In genomic region chr1:196071452-196071851, GRCh38 we compare ENCODE assay signal across 18 cellular contexts.
A peak's percentile ranks its signal among the peaks of the same experiment; 100 is the strongest.
DNase-seq lines count a peak whose midpoint lies in the region; ATAC-seq and TF ChIP-seq lines count a peak whose summit lies in the region.
"Had no signal": no experiment of that assay in that cellular context is flagged by ENCODE, and none has a peak within 500 bp of the region (broad histone marks: within the 10 kb centered on the region; RNA-seq: fewer than 3 reads in every experiment).

No MANE protein-coding gene starts in this region.

- H2AK5ac ChIP-seq in mesenchymal stem cell (ENCODE audit: low read length, severe bottlenecking) = no peak overlapping the region

- H3K79me1 ChIP-seq in mesenchymal stem cell (replicated peaks; ENCODE audit: low read length, poor library complexity, severe bottlenecking) = no peaks in the 10 kb centered on the region

- H2AFZ ChIP-seq in mesenchymal stem cell (ENCODE audit: low read depth, low read length) = no peak overlapping the region
- H2AFZ ChIP-seq: GM23248 had no signal

- no peak for ATAC-seq in HG03175 (IDR thresholded peaks at IDR 0.05; ENCODE audit: unreplicated experiment)
- ATAC-seq: T-helper 17 cell had no signal

- no peaks in the 10 kb centered on the region for H3K4me1 Mint-ChIP-seq in activated CD4-positive, alpha-beta memory T cell treated with anti-CD3 and anti-CD28 coated beads for 36 hours (ENCODE audit: low read depth)
- H3K4me1 Mint-ChIP-seq: T-helper 17 cell had no signal

- H3K23ac ChIP-seq in mesenchymal stem cell (ENCODE audit: low read length in 2 of 2) = no peak overlapping the region

- H4K8ac ChIP-seq in mesenchymal stem cell (ENCODE audit: low read length) = no peak overlapping the region

- no peak overlapping the region for H2BK15ac ChIP-seq in mesenchymal stem cell (ENCODE audit: low read depth, poor library complexity, severe bottlenecking)

- H3K27me3 Mint-ChIP-seq in activated CD4-positive, alpha-beta memory T cell treated with anti-CD3 and anti-CD28 coated beads for 36 hours = no peaks in the 10 kb centered on the region
- H3K27me3 Mint-ChIP-seq: CD4-positive, alpha-beta T cell; T-helper 17 cell had no signal

- H2BK5ac ChIP-seq in mesenchymal stem cell (ENCODE audit: low read depth, low read length, poor library complexity, severe bottlenecking) = no peak overlapping the region

- peak; percentile 31 for DNase-seq in NCI-H748 (lab: John Stamatoyannopoulos, UW; ENCODE audit: unreplicated experiment)
- no peak for DNase-seq in NCI-H748 treated with DMSO at 0.1 percent for 48 hours (lab: John Stamatoyannopoulos, UW)
- DNase-seq in HEK293T (ENCODE audit: extremely low spot score) = peak; percentile 15
- DNase-seq in NCI-H69 (lab: John Stamatoyannopoulos, UW) = peak; percentile 75
- peak; percentile 37 for DNase-seq in mesenchymal stem cell
- no peak for DNase-seq in NK-92 treated with Interleukin-12 subunit alpha and Interleukin-12 subunit beta, amount 100 ng/mL, for 24 hours (lab: John Stamatoyannopoulos, UW)
- no peak for DNase-seq in activated CD4-positive, alpha-beta memory T cell treated with anti-CD3 and anti-CD28 coated beads for 36 hours
- DNase-seq: Caco-2; CD4-positive, alpha-beta T cell; GM23248; HCEC 1CT; NCI-H1417 treated with DMSO at 0.1 percent for 48 hours; NCI-H187 treated with DMSO at 0.1 percent for 48 hours; NCI-H774; T-helper 17 cell had no signal

- H2BK120ac ChIP-seq in mesenchymal stem cell (ENCODE audit: low read depth, low read length) = no peak overlapping the region

- no peak overlapping the region for H3K4ac ChIP-seq in mesenchymal stem cell (ENCODE audit: low read depth in 1 of 2, low read length in 2 of 2)

- no peak overlapping the region for H3K18ac ChIP-seq in mesenchymal stem cell (ENCODE audit: low read depth in 1 of 2, low read length in 2 of 2)

- H3K14ac ChIP-seq in mesenchymal stem cell (ENCODE audit: low read length in 2 of 2) = no peak overlapping the region

- no peak overlapping the region for H3K9ac ChIP-seq in mesenchymal stem cell (ENCODE audit: low read length)
- H3K9ac ChIP-seq: GM23248, KMS-11 had no signal

- H3K27ac Mint-ChIP-seq in activated CD4-positive, alpha-beta memory T cell treated with anti-CD3 and anti-CD28 coated beads for 36 hours = no peak overlapping the region
- H3K27ac Mint-ChIP-seq: CD4-positive, alpha-beta T cell; T-helper 17 cell had no signal

- no peak overlapping the region for H3K4me2 ChIP-seq in mesenchymal stem cell (ENCODE audit: low read length, poor library complexity, severe bottlenecking)
- H3K4me2 ChIP-seq: KMS-11 had no signal

- no peak overlapping the region for H2BK12ac ChIP-seq in mesenchymal stem cell (ENCODE audit: low read length in 2 of 2)

- no peaks in the 10 kb centered on the region for H3K9me3 ChIP-seq in mesenchymal stem cell (ENCODE audit: control insufficient read depth, low read length)
- H3K9me3 ChIP-seq: Caco-2 had no signal

- peaks cover 2% of the 10 kb centered on the region for H3K9me3 Mint-ChIP-seq in activated CD4-positive, alpha-beta memory T cell treated with anti-CD3 and anti-CD28 coated beads for 36 hours

- H3K4me3 ChIP-seq in mesenchymal stem cell (ENCODE audit: insufficient read depth in 1 of 2, low read depth in 1 of 2, low read length in 2 of 2) = no peak overlapping the region
- H3K4me3 ChIP-seq: GM23248 had no signal

- H3K27me3 ChIP-seq in mesenchymal stem cell (ENCODE audit: control insufficient read depth in 1 of 2, insufficient read depth in 1 of 2, low read length in 2 of 2) = no peaks in the 10 kb centered on the region

- no peak overlapping the region for H4K91ac ChIP-seq in mesenchymal stem cell (ENCODE audit: low read length)

- H3K4me3 Mint-ChIP-seq in activated CD4-positive, alpha-beta memory T cell treated with anti-CD3 and anti-CD28 coated beads for 36 hours = no peak overlapping the region
- H3K4me3 Mint-ChIP-seq: CD4-positive, alpha-beta T cell; T-helper 17 cell had no signal

- POLR2A ChIA-PET in HEK293T (lab: Yijun Ruan, JAX) = no interaction called here
- POLR2A ChIA-PET in activated CD4-positive, alpha-beta memory T cell treated with anti-CD3 and anti-CD28 coated beads for 36 hours (lab: Charles Lee) = no interaction called here

- no peaks in the 10 kb centered on the region for H3K4me1 ChIP-seq in mesenchymal stem cell (ENCODE audit: control insufficient read depth, insufficient read depth, low read depth, low read length)
- H3K4me1 ChIP-seq: Caco-2 had no signal

- CTCF ChIA-PET in HEK293T (lab: Yijun Ruan, JAX) = no interaction called here
- CTCF ChIA-PET in activated CD4-positive, alpha-beta memory T cell treated with anti-CD3 and anti-CD28 coated beads for 36 hours (lab: Charles Lee) = no interaction called here

- intact Hi-C loops in activated CD4-positive, alpha-beta memory T cell treated with anti-CD3 and anti-CD28 coated beads for 36 hours (cut with micrococcal nuclease) = no loop called here

- WGBS in mesenchymal stem cell = 33% methylated on average over 1 of the region's 1 CpG

- no peaks in the 10 kb centered on the region for H3K36me3 Mint-ChIP-seq in activated CD4-positive, alpha-beta memory T cell treated with anti-CD3 and anti-CD28 coated beads for 36 hours

- no peak overlapping the region for H3K27ac ChIP-seq in mesenchymal stem cell (ENCODE audit: low read length, poor library complexity, severe bottlenecking)
- H3K27ac ChIP-seq: GM23248, HL-60, KMS-11 had no signal

- H3K36me3 ChIP-seq in mesenchymal stem cell (ENCODE audit: control insufficient read depth in 1 of 2, insufficient read depth in 2 of 2, low read depth in 1 of 2, low read length in 2 of 2) = no peaks in the 10 kb centered on the region

TF ChIP-seq in HEK293T, 16 proteins besides CTCF, POLR2A, EP300 and RAD21:
- TF ChIP-seq, protein P1, sequence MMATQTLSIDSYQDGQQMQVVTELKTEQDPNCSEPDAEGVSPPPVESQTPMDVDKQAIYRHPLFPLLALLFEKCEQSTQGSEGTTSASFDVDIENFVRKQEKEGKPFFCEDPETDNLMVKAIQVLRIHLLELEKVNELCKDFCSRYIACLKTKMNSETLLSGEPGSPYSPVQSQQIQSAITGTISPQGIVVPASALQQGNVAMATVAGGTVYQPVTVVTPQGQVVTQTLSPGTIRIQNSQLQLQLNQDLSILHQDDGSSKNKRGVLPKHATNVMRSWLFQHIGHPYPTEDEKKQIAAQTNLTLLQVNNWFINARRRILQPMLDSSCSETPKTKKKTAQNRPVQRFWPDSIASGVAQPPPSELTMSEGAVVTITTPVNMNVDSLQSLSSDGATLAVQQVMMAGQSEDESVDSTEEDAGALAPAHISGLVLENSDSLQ (IDR thresholded peaks at IDR 0.05) = peak; percentile 62
- no peak for TF ChIP-seq HDGF (IDR thresholded peaks at IDR 0.05; ENCODE audit: borderline replicate concordance)

Comparison
In these comparisons a context has a peak if more than half of its experiments do, and no peak if none do; other contexts are left out.
1. DNase-seq: peak in NCI-H748 (single experiment), HEK293T (single experiment), NCI-H69 (single experiment) and mesenchymal stem cell (single experiment); none in NCI-H748 treated with DMSO at 0.1 percent for 48 hours (single experiment), NK-92 treated with Interleukin-12 subunit alpha and Interleukin-12 subunit beta, amount 100 ng/mL, for 24 hours (single experiment) and activated CD4-positive, alpha-beta memory T cell treated with anti-CD3 and anti-CD28 coated beads for 36 hours (single experiment).